10 cellular contexts compared by ENCODE assay signal in genomic region chr3:162183440-162183839, GRCh38.
"Had no signal": no experiment of that assay in that cellular context is flagged by ENCODE, and none has a peak within 500 bp of the region (broad histone marks: within the 10 kb centered on the region; RNA-seq: fewer than 3 reads in every experiment).

No MANE protein-coding gene starts in this region.

- H3K36me3 ChIP-seq: HAP-1 had no signal

- H3K4me2 ChIP-seq: GM23338 had no signal

- H3K4me3 ChIP-seq: GM23248, GM23338, HAP-1 had no signal

- H3K27ac ChIP-seq: GM23248 had no signal

- H2AFZ ChIP-seq: GM23248, GM23338 had no signal

- DNase-seq: GM23248, GOT3, H7, H9, HCEC 1CT, HFFc6 had no signal

- H3K9me3 ChIP-seq: HAP-1 had no signal

- H3K4me1 ChIP-seq: HAP-1 had no signal

- ATAC-seq: GM23338, HCT116 had no signal

- H3K9ac ChIP-seq: GM23248 had no signal

- FAIRE-seq: H54 had no signal
